Comparison of ENCODE assay signal across 20 cellular contexts in the genomic region with DNA sequence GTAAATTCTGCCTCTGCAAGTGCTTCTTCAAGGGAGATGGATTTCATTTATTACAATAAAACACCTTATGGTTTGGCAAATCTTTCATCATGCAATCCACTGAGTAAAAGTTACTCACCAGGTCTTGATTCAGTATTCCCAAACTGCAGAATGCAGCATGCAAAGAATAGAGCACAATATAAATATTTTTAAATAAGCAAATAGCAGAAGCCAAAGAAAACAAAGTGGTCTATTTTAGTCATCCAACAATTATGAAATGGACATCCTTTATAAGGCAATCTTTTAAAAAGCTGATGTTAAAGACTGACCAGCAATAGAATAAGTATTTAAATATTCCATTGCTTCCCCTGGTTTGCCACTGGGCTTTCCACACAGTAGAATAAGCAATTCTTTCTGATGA.
"Had no signal": no experiment of that assay in that cellular context is flagged by ENCODE, and none has a peak within 500 bp of the region (broad histone marks: within the 10 kb centered on the region; RNA-seq: fewer than 3 reads in every experiment).

No MANE protein-coding gene starts in this region.

- H3K27ac ChIP-seq: dorsolateral prefrontal cortex, esophagus squamous epithelium, gastroesophageal sphincter, prostate gland, tibial artery had no signal

- H3K9me3 ChIP-seq: esophagus squamous epithelium, gastroesophageal sphincter, prostate gland, tibial artery had no signal

- H3K4me1 ChIP-seq: esophagus squamous epithelium, gastroesophageal sphincter, prostate gland, tibial artery had no signal

- DNase-seq: activated CD4-positive, alpha-beta memory T cell treated with anti-CD3 and anti-CD28 coated beads for 36 hours; activated CD4-positive, alpha-beta T cell treated with anti-CD3 and anti-CD28 coated beads for 48 hours; activated effector memory CD4-positive, alpha-beta T cell treated with Interleukin-2 at 50 U/mL for 16 hours; activated naive CD4-positive, alpha-beta T cell treated with anti-CD3 and anti-CD28 coated beads, Interleukin-2, amount 10 ng/mL, durations not matched to agents 7 days and 5 days; activated T-cell treated with anti-CD3 and anti-CD28 coated beads, Interleukin-2, amount 50 U/mL, for 72 hours; central memory CD4-positive, alpha-beta T cell; dorsolateral prefrontal cortex; esophagus squamous epithelium; head of caudate nucleus; hypothalamus; islet precursor cell; left cardiac atrium; stimulated activated CD4-positive, alpha-beta T cell treated with anti-CD3 and anti-CD28 coated beads, Interleukin-12 subunit alpha, Interleukin-12 subunit beta, amount 100 ng/mL, for 4 hours; stimulated activated CD4-positive, alpha-beta T cell treated with anti-CD3 and anti-CD28 coated beads, Interleukin-4, amount 100 ng/mL, for 4 hours; stimulated activated naive CD8-positive, alpha-beta T cell treated with anti-CD3 and anti-CD28 coated beads, Interleukin-15, Interleukin-2, amounts not matched to agents 100 U/mL and 50 U/mL, for 24 hours; tibial artery had no signal

- FAIRE-seq: colon had no signal

- H3K36me3 ChIP-seq: esophagus squamous epithelium, prostate gland, tibial artery had no signal

- ATAC-seq: activated T-cell treated with anti-CD3 and anti-CD28 coated beads, Interleukin-2, amount 50 U/mL, for 72 hours; gastroesophageal sphincter; left cardiac atrium; natural killer cell treated with Interleukin-12 subunit alpha and Interleukin-12 subunit beta and Interleukin-15 and Interleukin-18, amount 100 ng/mL, for 72 hours; stimulated activated naive CD8-positive, alpha-beta T cell treated with anti-CD3 and anti-CD28 coated beads, Interleukin-15, Interleukin-2, amounts not matched to agents 100 U/mL and 50 U/mL, for 24 hours had no signal

- H3K4me3 ChIP-seq: dorsolateral prefrontal cortex, esophagus squamous epithelium, gastroesophageal sphincter, prostate gland, tibial artery had no signal

- H3K27me3 ChIP-seq: dorsolateral prefrontal cortex, esophagus squamous epithelium, gastroesophageal sphincter, tibial artery had no signal
